Comparison of ENCODE assay signal across 8 cellular contexts in genomic region chr1:21176589-21177555, GRCh38. TPM values are rescaled to one million over a fixed set of nuclear protein-coding genes. Genes with fewer than 3 reads are reported as not detected.
DNase-seq lines count a peak whose midpoint lies in the region; ATAC-seq, FAIRE-seq and TF ChIP-seq lines count a peak whose summit lies in the region.

TSS of gene EIF4G3 (minus strand) at chr1:21176897. CDS start at chr1:21002742, 174,155 bp downstream.

- peak within 1 kb of the TSS; percentile 61; the same call in 1 of the 3 replicates for H2BK15ac ChIP-seq in IMR-90 (ENCODE audit: low read depth, low read length)

- peak within 1 kb of the TSS; percentile 89 for H2BK5ac ChIP-seq in IMR-90 (ENCODE audit: low read depth, low read length, poor library complexity, severe bottlenecking)

- H3K4me2 ChIP-seq in IMR-90 (ENCODE audit: low read depth, low read length) (peak within 1 kb of the TSS; percentile 99), endothelial cell of umbilical vein (ENCODE audit: insufficient read depth, low read length) (peak within 1 kb of the TSS; percentile 99)

- H3K56ac ChIP-seq in IMR-90 (ENCODE audit: extremely low read depth, insufficient read depth, low read length) = peak within 1 kb of the TSS; percentile 63

- peak within 1 kb of the TSS; percentile 94 for H2AFZ ChIP-seq in IMR-90 (replicated peaks; ENCODE audit: low read length, poor library complexity)
- peak within 1 kb of the TSS; percentile 86 for H2AFZ ChIP-seq in endothelial cell of umbilical vein (ENCODE audit: low read depth, low read length)

- peak within 1 kb of the TSS; percentile 84 for H2AK9ac ChIP-seq in IMR-90 (replicated peaks; ENCODE audit: low read depth, low read length, poor library complexity)

- CTCF ChIA-PET in IMR-90 (lab: Yijun Ruan, JAX) = no interaction called here
- CTCF ChIA-PET in endothelial cell of umbilical vein (lab: Charles Lee) = interaction anchor here (2.5 kb wide), 1 partner anchor 18 kb away, joined by 10 read pairs; no protein-coding TSS in a partner anchor

- no peak for TF ChIP-seq CTCF in IMR-90 (conservative IDR thresholded peaks at IDR 0.05; ENCODE audit: low read depth, low read length)
- no peak for TF ChIP-seq CTCF in endothelial cell of umbilical vein (IDR thresholded peaks at IDR 0.05; ENCODE audit: extremely low read depth in 1 of 2, insufficient read depth in 1 of 2, low read depth in 1 of 2, low read length in 2 of 2)

- H3K4me1 ChIP-seq in IMR-90 (ENCODE audit: control insufficient read depth, insufficient read depth, low read length) (peaks cover 3% of the 10 kb centered on the region; the same call in 1 of the 2 replicates), endothelial cell of umbilical vein (ENCODE audit: control insufficient read depth, extremely low read depth, insufficient read depth, low read length) (peaks cover 12% of the 10 kb centered on the region)

- peak within 1 kb of the TSS; percentile 92 to 94 for H4K8ac ChIP-seq in IMR-90 (ENCODE audit: low read depth in 2 of 2, low read length in 2 of 2)

- peak; percentile 90 for TF ChIP-seq POLR2A in IMR-90 (IDR thresholded peaks at IDR 0.05; ENCODE audit: low read depth, low read length)
- peak; percentile 76 for TF ChIP-seq POLR2A in endothelial cell of umbilical vein (IDR thresholded peaks at IDR 0.05; ENCODE audit: low read depth, low read length)

- H3K36me3 ChIP-seq in IMR-90 (ENCODE audit: control insufficient read depth, insufficient read depth, low read length) (peaks cover 2% of the 10 kb centered on the region; the same call in 1 of the 2 replicates), endothelial cell of umbilical vein (ENCODE audit: control insufficient read depth in 2 of 2, extremely low read depth in 1 of 2, insufficient read depth in 2 of 2, low read length in 2 of 2) (no peaks in the 10 kb centered on the region)

- peaks cover 12% of the 10 kb centered on the region; the same call in 1 of the 2 replicates for H4K20me1 ChIP-seq in IMR-90 (ENCODE audit: insufficient read depth, low read length)
- H4K20me1 ChIP-seq in endothelial cell of umbilical vein (replicated peaks; ENCODE audit: control insufficient read depth, extremely low read depth, insufficient read depth, low read length) = peaks cover 10% of the 10 kb centered on the region

- H3K23ac ChIP-seq in IMR-90 (ENCODE audit: low read depth, low read length) = peak within 1 kb of the TSS; percentile 95

- peak within 1 kb of the TSS; percentile 82 for H4K91ac ChIP-seq in IMR-90 (ENCODE audit: insufficient read depth, low read depth, low read length)

- intact Hi-C loops in IMR-90 (cut with micrococcal nuclease) = loop anchor here (1.0 to 10.0 kb wide), 3 partner anchors 312 to 480 kb away; partner anchors contain the start of gene HP1BP3
- intact Hi-C loops in endothelial cell of umbilical vein (cut with micrococcal nuclease) = loop anchor here (2.0 to 5.0 kb wide), 2 partner anchors 28 to 390 kb away; partner anchors contain the start of gene HP1BP3

- dilution Hi-C loops in IMR-90 (cut with HindIII; ENCODE audit: low sequenced_read_pairs, unreplicated experiment) (no loop called here), endothelial cell of umbilical vein (cut with MboI; ENCODE audit: extremely low pct_ligation_motif_present, low sequenced_read_pairs) (no loop called here)

- no peak for TF ChIP-seq RAD21 in IMR-90 (IDR thresholded peaks at IDR 0.05; ENCODE audit: low read length)

- peak; percentile 84 for ATAC-seq in GM21528 (IDR thresholded peaks at IDR 0.05; ENCODE audit: low FRiP score, unreplicated experiment)
- peak; percentile 97 for ATAC-seq in IMR-90 (ENCODE audit: low read depth)

- peak within 1 kb of the TSS; percentile 29; the same call in 1 of the 2 replicates for H2AK5ac ChIP-seq in IMR-90 (ENCODE audit: low read depth, low read length)

- H3K27me3 ChIP-seq in IMR-90 (ENCODE audit: control insufficient read depth, insufficient read depth, low read length) (no peaks in the 10 kb centered on the region), endothelial cell of umbilical vein (ENCODE audit: control insufficient read depth in 2 of 2, insufficient read depth in 2 of 2, low read length in 2 of 2) (no peaks in the 10 kb centered on the region)

- H3K4me3 ChIP-seq in IMR-90 (ENCODE audit: insufficient read depth, low read depth, low read length) = peak within 1 kb of the TSS; percentile 97
- H3K4me3 ChIP-seq in endothelial cell of umbilical vein (replicated peaks in 1 of 3; ENCODE audit: insufficient read depth in 1 of 3, low read depth in 1 of 3, low read length in 3 of 3) = peak within 1 kb of the TSS; percentile 84 to 100 (median 94)

- POLR2A ChIA-PET in IMR-90 (lab: Charles Lee; ENCODE audit: unreplicated experiment) = no interaction called here
- POLR2A ChIA-PET in endothelial cell of umbilical vein (lab: Charles Lee) = interaction anchor here (0.9 kb wide), 1 partner anchor 15 kb away, joined by 4 read pairs; no protein-coding TSS in a partner anchor

- peak within 1 kb of the TSS; percentile 72 for H2BK120ac ChIP-seq in IMR-90 (ENCODE audit: low read depth, low read length)

- H3K4ac ChIP-seq in IMR-90 (ENCODE audit: low read depth, low read length) = peak within 1 kb of the TSS; percentile 77

- FAIRE-seq in endothelial cell of umbilical vein (lab: Jason Lieb, UNC) = peak; percentile 99

- DNase-seq in DMS 273 (lab: John Stamatoyannopoulos, UW; ENCODE audit: unreplicated experiment) = peak; percentile 99
- DNase-seq in IMR-90 = peak; percentile 94
- DNase-seq in OCI-M1 (lab: John Stamatoyannopoulos, UW) = peak; percentile 99
- peak; percentile 99 for DNase-seq in activated T-cell treated with anti-CD3 and anti-CD28 coated beads for 24 hours (ENCODE audit: low read depth)
- peak; percentile 98 for DNase-seq in endothelial cell of umbilical vein (ENCODE audit: low read depth, low spot score)
- peak; percentile 99 for DNase-seq in midbrain (lab: John Stamatoyannopoulos, UW)
- DNase-seq in stimulated activated CD8-positive, alpha-beta memory T cell treated with anti-CD3 and anti-CD28 coated beads, Interleukin-2, amount 100 ng/mL, for 1 hour (ENCODE audit: low read depth in 2 of 2) = peak; percentile 96

- H3K27ac ChIP-seq in IMR-90 (ENCODE audit: insufficient read depth, low read length) = peak within 1 kb of the TSS; percentile 92
- peak within 1 kb of the TSS; percentile 86 for H3K27ac ChIP-seq in endothelial cell of umbilical vein (ENCODE audit: insufficient read depth, low read depth, low read length)

- peaks cover 4 to 28% of the 10 kb centered on the region in 2 experiments; a peak in 2 of 4 replicates for H3K79me1 ChIP-seq in IMR-90 (ENCODE audit: low read depth in 1 of 2, low read length in 2 of 2)

- peaks cover 5% of the 10 kb centered on the region for H3K9me1 ChIP-seq in IMR-90 (ENCODE audit: insufficient read depth, low read length)
- no peaks in the 10 kb centered on the region for H3K9me1 ChIP-seq in endothelial cell of umbilical vein (replicated peaks; ENCODE audit: control insufficient read depth, extremely low read depth, insufficient read depth, low read length)

- WGBS in IMR-90 (ENCODE audit: extremely low coverage in 2 of 2, insufficient read length in 1 of 2), 2 experiments = 5% methylated on average over 49 of the region's 89 CpGs; no CpG with 5 or more reads in 1 of the 2 experiments

- H4K5ac ChIP-seq in IMR-90 (ENCODE audit: low read depth, low read length) = peak within 1 kb of the TSS; percentile 87

- peak within 1 kb of the TSS; percentile 93 for H3K18ac ChIP-seq in IMR-90 (ENCODE audit: low read depth, low read length)

- in situ Hi-C loops in IMR-90 (cut with MboI; ENCODE audit: low sequenced_read_pairs) = no loop called here

- H3K14ac ChIP-seq in IMR-90 (replicated peaks; ENCODE audit: low read depth, low read length) = peak within 1 kb of the TSS; percentile 82

- peak within 1 kb of the TSS; percentile 98 for H3K9ac ChIP-seq in IMR-90 (ENCODE audit: low read depth, low read length)
- peak within 1 kb of the TSS; percentile 94 for H3K9ac ChIP-seq in endothelial cell of umbilical vein (replicated peaks; ENCODE audit: extremely low read depth, insufficient read depth, low read length)

- BruUV-seq in IMR-90 (replicated peaks; lab: Mats Ljungman, UMichigan) = no TSS peak
- TSS peak; percentile 72 for BruUV-seq in endothelial cell of umbilical vein (replicated peaks; lab: Mats Ljungman, UMichigan)

- H3K9me3 ChIP-seq in IMR-90 (ENCODE audit: control insufficient read depth, insufficient read depth, low read length) (no peaks in the 10 kb centered on the region), endothelial cell of umbilical vein (replicated peaks; ENCODE audit: control insufficient read depth, insufficient read depth, low read length) (no peaks in the 10 kb centered on the region)

- H3K79me2 ChIP-seq in endothelial cell of umbilical vein (ENCODE audit: control insufficient read depth, insufficient read depth, low read length) = peaks cover 43% of the 10 kb centered on the region

- H2BK20ac ChIP-seq in IMR-90 (ENCODE audit: low read depth, low read length) = peak within 1 kb of the TSS; percentile 5

TF ChIP-seq in endothelial cell of umbilical vein, 7 proteins besides CTCF, POLR2A, EP300 and RAD21 (continues in another document):
- TF ChIP-seq EZH2 (IDR thresholded peaks at IDR 0.05; ENCODE audit: borderline replicate concordance, low read depth, low read length, severe bottlenecking) (no peak), MAX (IDR thresholded peaks at IDR 0.05; ENCODE audit: insufficient read depth, insufficient read length) (peak; percentile 42), JUN (IDR thresholded peaks at IDR 0.05; ENCODE audit: borderline replicate concordance, insufficient read depth, insufficient read length, low read depth) (no peak), POLR2AphosphoS5 (IDR thresholded peaks at IDR 0.05; ENCODE audit: insufficient read depth, low read depth, low read length) (peak; percentile 87), MYC (IDR thresholded peaks at IDR 0.05; ENCODE audit: low read depth, low read length) (no peak), FOS (IDR thresholded peaks at IDR 0.05; ENCODE audit: borderline replicate concordance, insufficient read depth, low read length) (no peak)

RNA-seq across cellular contexts. Expression of gene EIF4G3, which starts in this region (rescaled TPM):
- 25.8 and 29.2 TPM in 2 replicates for total RNA-seq in IMR-90 (2012; rRNA removed)
- 49.2 and 49.6 TPM in 2 replicates for polyA plus RNA-seq in IMR-90 (2012; rRNA removed)
- 13.0 and 18.0 TPM in 2 replicates for polyA plus RNA-seq in IMR-90 (2012; cell fraction: cytosol; rRNA removed)
- 47.7 and 85.2 TPM in 2 replicates for polyA plus RNA-seq in IMR-90 (2012; cell fraction: nucleus; rRNA removed; ENCODE audit: low replicate concordance)
- total RNA-seq in endothelial cell of umbilical vein = 78.5 and 84.0 TPM in 2 replicates
- 40.7 and 44.4 TPM in 2 replicates for polyA plus RNA-seq in endothelial cell of umbilical vein
- polyA plus RNA-seq in endothelial cell of umbilical vein (2011; cell fraction: cytosol; rRNA removed) = 28.5 and 29.4 TPM in 2 replicates
- 88.7 and 90.6 TPM in 2 replicates for polyA plus RNA-seq in endothelial cell of umbilical vein (2011; cell fraction: nucleus; rRNA removed)
- 35.8 and 44.4 TPM in 2 replicates for polyA plus RNA-seq in endothelial cell of umbilical vein (2012)
- polyA minus RNA-seq in endothelial cell of umbilical vein = 80.5 and 83.7 TPM in 2 replicates
- polyA minus RNA-seq in endothelial cell of umbilical vein (2011; cell fraction: cytosol; rRNA and poly(A)+ RNA removed) = 25.5 TPM
- polyA minus RNA-seq in endothelial cell of umbilical vein (2011; cell fraction: nucleus; rRNA and poly(A)+ RNA removed) = 95.0 and 112 TPM in 2 replicates

Comparison
In these comparisons a context has a peak if more than half of its experiments do, and no peak if none do; other contexts are left out.
1. Peak in every context shown above with its lines: DNase-seq, ATAC-seq, H3K4me3 ChIP-seq and H3K27ac ChIP-seq.